ENCODE assay signal across 19 cellular contexts in the genomic region with DNA sequence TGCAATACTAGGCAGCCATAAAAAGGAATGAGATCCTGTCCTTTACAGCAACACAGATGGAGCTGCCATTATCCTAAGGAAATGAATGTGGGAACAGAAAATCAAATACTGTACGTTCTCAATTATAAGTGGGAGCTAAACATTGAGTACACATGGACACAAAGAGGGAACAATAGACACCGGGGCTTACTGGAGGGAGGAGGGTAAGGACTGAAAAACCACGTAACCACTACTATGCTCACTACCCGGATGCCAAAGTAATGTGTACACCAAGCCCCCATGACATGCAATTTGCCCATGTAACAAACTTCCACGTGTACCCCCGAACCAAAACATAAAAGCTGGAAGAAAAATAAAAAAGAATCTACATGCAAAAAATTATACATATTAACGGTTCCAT.
"Had no signal": no experiment of that assay in that cellular context is flagged by ENCODE, and none has a peak within 500 bp of the region (broad histone marks: within the 10 kb centered on the region; RNA-seq: fewer than 3 reads in every experiment).

No MANE protein-coding gene starts in this region.

- DNase-seq: effector memory CD4-positive, alpha-beta T cell; gastrocnemius medialis; glutamatergic neuron; islet precursor cell; mammary epithelial cell; naive thymus-derived CD8-positive, alpha-beta T cell; posterior cingulate gyrus; sigmoid colon; small intestine; stimulated activated CD4-positive, alpha-beta T cell treated with anti-CD3 and anti-CD28 coated beads, Interleukin-12 subunit alpha, Interleukin-12 subunit beta, amount 100 ng/mL, for 4 hours; stimulated activated naive CD4-positive, alpha-beta T cell; stomach; substantia nigra; trophoblast cell had no signal

- H3K4me3 ChIP-seq: esophagus muscularis mucosa, gastrocnemius medialis, right atrium auricular region, sigmoid colon, stomach had no signal

- H3K36me3 ChIP-seq: gastrocnemius medialis, neutrophil, right atrium auricular region, sigmoid colon had no signal

- H3K27ac ChIP-seq: epithelial cell of prostate, esophagus muscularis mucosa, gastrocnemius medialis, neutrophil, right atrium auricular region, sigmoid colon, stomach had no signal

- H3K9me3 ChIP-seq: gastrocnemius medialis, neutrophil, sigmoid colon had no signal

- H3K4me1 ChIP-seq: sigmoid colon had no signal

- H3K27me3 ChIP-seq: esophagus muscularis mucosa, gastrocnemius medialis, neutrophil, right atrium auricular region, sigmoid colon, stomach had no signal

- ATAC-seq: gastrocnemius medialis; left lobe of liver; naive thymus-derived CD8-positive, alpha-beta T cell had no signal
